17 cellular contexts compared by ENCODE assay signal in the genomic region with DNA sequence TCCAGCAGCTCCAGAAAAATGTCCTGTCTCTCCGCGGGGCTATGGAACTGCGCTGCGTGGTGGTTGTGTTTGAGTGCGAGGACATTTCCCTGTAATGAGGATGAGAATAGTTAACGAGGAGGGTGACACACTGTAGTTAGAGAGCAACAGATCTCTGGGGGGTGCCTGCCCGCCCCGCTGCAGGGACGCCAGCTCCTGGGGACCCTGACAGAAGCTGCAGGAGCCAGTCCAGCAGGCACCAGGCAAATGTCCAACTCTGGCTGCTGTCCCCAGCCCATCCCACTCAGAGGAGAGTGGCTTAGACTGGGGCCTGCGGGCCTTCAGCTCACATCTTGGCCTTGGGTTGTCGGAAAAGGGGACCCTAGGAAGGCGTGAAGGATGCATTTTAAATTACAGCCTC.
DNase-seq lines count a peak whose midpoint lies in the region; ATAC-seq, FAIRE-seq and TF ChIP-seq lines count a peak whose summit lies in the region.
"Had no signal": no experiment of that assay in that cellular context is flagged by ENCODE, and none has a peak within 500 bp of the region (broad histone marks: within the 10 kb centered on the region; RNA-seq: fewer than 3 reads in every experiment).

No MANE protein-coding gene starts in this region.

- H3K36me3 Mint-ChIP-seq in endodermal cell (ENCODE audit: low read depth), result no peaks in the 10 kb centered on the region
- H3K36me3 Mint-ChIP-seq: CD14-positive monocyte; CD4-positive, alpha-beta memory T cell had no signal

- DNase-seq in left ventricle myocardium superior (peak; percentile 46), cardiac septum (ENCODE audit: low spot score) (no peak), kidney (peak; percentile 61), spleen (peak; percentile 25), endodermal cell (no peak)
- DNase-seq: AML-193; Calu3; CD4-positive, alpha-beta memory T cell; DMS 273 treated with DMSO at 0.1 percent for 48 hours; GM23248 had no signal

- H3K27ac Mint-ChIP-seq in endodermal cell, result no peak overlapping the region
- H3K27ac Mint-ChIP-seq: CD14-positive monocyte; CD4-positive, alpha-beta memory T cell had no signal

- intact Hi-C loops in left ventricle myocardium superior (cut with micrococcal nuclease) (no loop called here), cardiac septum (cut with DNase I) (no loop called here), kidney (cut with DNase I) (no loop called here), spleen (cut with DNase I; ENCODE audit: low total_unique reads) (no loop called here)

- H3K4me1 Mint-ChIP-seq in endodermal cell, result peaks cover 19% of the 10 kb centered on the region
- H3K4me1 Mint-ChIP-seq: CD14-positive monocyte had no signal

- ATAC-seq in left ventricle myocardium superior (no peak), HG02588 (IDR thresholded peaks at IDR 0.05; ENCODE audit: unreplicated experiment) (no peak)

- H3K9me3 ChIP-seq in kidney (ENCODE audit: control insufficient read depth in 1 of 2, low read length in 2 of 2), result no peaks in the 10 kb centered on the region
- H3K9me3 ChIP-seq in spleen, result no peaks in the 10 kb centered on the region
- H3K9me3 ChIP-seq in endodermal cell (ENCODE audit: control insufficient read depth, low read length), result no peaks in the 10 kb centered on the region
- H3K9me3 ChIP-seq: HAP-1 had no signal

- no peaks in the 10 kb centered on the region for H3K9me3 Mint-ChIP-seq in endodermal cell
- H3K9me3 Mint-ChIP-seq: CD14-positive monocyte; CD4-positive, alpha-beta memory T cell had no signal

- H3K27ac ChIP-seq in kidney (ENCODE audit: low read depth in 2 of 2, low read length in 2 of 2) (no peak overlapping the region), spleen (no peak overlapping the region), endodermal cell (ENCODE audit: low read depth, low read length) (no peak overlapping the region)
- H3K27ac ChIP-seq: GM23248, HL-60 had no signal

- no peaks in the 10 kb centered on the region for H3K36me3 ChIP-seq in kidney (ENCODE audit: control insufficient read depth in 1 of 2, insufficient read depth in 2 of 2, low read length in 2 of 2)
- H3K36me3 ChIP-seq in spleen, result no peaks in the 10 kb centered on the region
- H3K36me3 ChIP-seq in endodermal cell (ENCODE audit: control insufficient read depth, insufficient read depth, low read length), result no peaks in the 10 kb centered on the region
- H3K36me3 ChIP-seq: HAP-1 had no signal

- H3K9ac ChIP-seq in kidney (ENCODE audit: low read length in 2 of 2), result no peak overlapping the region
- H3K9ac ChIP-seq in endodermal cell (ENCODE audit: extremely low read depth, low read length, poor library complexity, severe bottlenecking), result no peak overlapping the region
- H3K9ac ChIP-seq: GM23248 had no signal

- FAIRE-seq in kidney (lab: Jason Lieb, UNC), result no peak
- FAIRE-seq: A204.1, G401.6, GM19239 had no signal

- WGBS in spleen, 5 donors, result 84 to 95% (median 90%) methylated on average over 8 to 12 of the region's 12 CpGs
- WGBS in endodermal cell (ENCODE audit: insufficient coverage in 1 of 2, insufficient read length in 1 of 2), 2 experiments, result 87 to 91% methylated on average over 11 to 12 of the region's 12 CpGs

- H3K27me3 Mint-ChIP-seq in endodermal cell (ENCODE audit: insufficient read depth), result peaks cover 31% of the 10 kb centered on the region

- TF ChIP-seq CTCF in kidney (IDR thresholded peaks at IDR 0.05; ENCODE audit: borderline replicate concordance, extremely low read depth, insufficient read depth) (no peak), spleen (IDR thresholded peaks at IDR 0.05 in 8 of 11, conservative IDR thresholded peaks at IDR 0.05 in 3 of 11) (no peak), endodermal cell (conservative IDR thresholded peaks at IDR 0.05) (no peak)

- H3K4me3 Mint-ChIP-seq in endodermal cell, result no peak overlapping the region
- H3K4me3 Mint-ChIP-seq: CD14-positive monocyte; CD4-positive, alpha-beta memory T cell had no signal

- TF ChIP-seq POLR2A in spleen (IDR thresholded peaks at IDR 0.05), result no peak

- H3K4me1 ChIP-seq in kidney (ENCODE audit: control insufficient read depth in 1 of 2, insufficient read depth in 1 of 2, low read depth in 1 of 2, low read length in 2 of 2), result peaks cover 5% of the 10 kb centered on the region in 2 donors
- no peaks in the 10 kb centered on the region for H3K4me1 ChIP-seq in spleen
- peaks cover 6% of the 10 kb centered on the region for H3K4me1 ChIP-seq in endodermal cell (ENCODE audit: control insufficient read depth, insufficient read depth, low read length)

- no peak overlapping the region for H3K4me3 ChIP-seq in kidney (ENCODE audit: low read length in 2 of 2)
- H3K4me3 ChIP-seq in spleen, result no peak overlapping the region
- no peak overlapping the region for H3K4me3 ChIP-seq in endodermal cell (ENCODE audit: low read length)
- H3K4me3 ChIP-seq: GM23248, HAP-1 had no signal

- H3K27me3 ChIP-seq in spleen (replicated peaks in 1 of 7), result peaks cover 0 to 14% (median 0%) of the 10 kb centered on the region in 7 donors
- H3K27me3 ChIP-seq in endodermal cell (ENCODE audit: control insufficient read depth, insufficient read depth, low read length, poor library complexity, severe bottlenecking), result no peaks in the 10 kb centered on the region

Comparison
In these comparisons a context has a peak if more than half of its experiments do, and no peak if none do; other contexts are left out.
1. DNase-seq: peak in left ventricle myocardium superior (single experiment), kidney (single experiment) and spleen (single experiment); none in cardiac septum (single experiment) and endodermal cell (single experiment).